Comparison of ENCODE assay signal across 14 cellular contexts in genomic region chr6:107361568-107362270, GRCh38.
DNase-seq lines count a peak whose midpoint lies in the region; ATAC-seq and TF ChIP-seq lines count a peak whose summit lies in the region.
"Had no signal": no experiment of that assay in that cellular context is flagged by ENCODE, and none has a peak within 500 bp of the region (broad histone marks: within the 10 kb centered on the region; RNA-seq: fewer than 3 reads in every experiment).

No MANE protein-coding gene starts in this region.

- TF ChIP-seq CTCF in astrocyte of the cerebellum (IDR thresholded peaks at IDR 0.05; ENCODE audit: low read depth, low read length, missing control alignments): no peak
- no peak for TF ChIP-seq CTCF in MCF 10A (IDR thresholded peaks at IDR 0.05; ENCODE audit: unreplicated experiment)

- ATAC-seq in GM18873 (IDR thresholded peaks at IDR 0.05; ENCODE audit: low FRiP score, unreplicated experiment) (no peak), GM19455 (IDR thresholded peaks at IDR 0.05; ENCODE audit: unreplicated experiment) (no peak)
- no peak for ATAC-seq in effector memory CD8-positive, alpha-beta T cell (replicated peaks)
- ATAC-seq: activated CD4-positive, CD25-positive, alpha-beta regulatory T cell treated with anti-CD3 and anti-CD28 coated beads, Interleukin-2, amount 50 U/mL, for 24 hours had no signal

- in situ Hi-C loops in ACHN (cut with HindIII; ENCODE audit: low pct_ligation_motif_present, low pct_unique_long_range_greater_than_20kb, low sequenced_read_pairs) (no loop called here), astrocyte of the cerebellum (cut with HindIII; ENCODE audit: low sequenced_read_pairs) (no loop called here)

- CTCF ChIA-PET in MCF 10A (lab: Yijun Ruan, JAX): no interaction called here

- POLR2A ChIA-PET in MCF 10A (lab: Yijun Ruan, JAX): no interaction called here

- H3K36me3 Mint-ChIP-seq in effector memory CD8-positive, alpha-beta T cell (ENCODE audit: insufficient read depth): no peaks in the 10 kb centered on the region
- no peaks in the 10 kb centered on the region for H3K36me3 Mint-ChIP-seq in MCF 10A (ENCODE audit: insufficient read depth, unreplicated experiment)

- no peaks in the 10 kb centered on the region for H3K4me1 Mint-ChIP-seq in effector memory CD8-positive, alpha-beta T cell (ENCODE audit: low read depth in 2 of 2)
- H3K4me1 Mint-ChIP-seq in MCF 10A (ENCODE audit: insufficient read depth, unreplicated experiment): no peaks in the 10 kb centered on the region

- intact Hi-C loops in MCF 10A (cut with micrococcal nuclease): no loop called here

- H3K4me3 Mint-ChIP-seq in effector memory CD8-positive, alpha-beta T cell: no peak overlapping the region
- no peak overlapping the region for H3K4me3 Mint-ChIP-seq in MCF 10A (ENCODE audit: unreplicated experiment)
- H3K4me3 Mint-ChIP-seq: type B pancreatic cell had no signal

- no peak overlapping the region for H3K27ac Mint-ChIP-seq in effector memory CD8-positive, alpha-beta T cell
- no peak overlapping the region for H3K27ac Mint-ChIP-seq in MCF 10A (ENCODE audit: low read depth, unreplicated experiment)
- H3K27ac Mint-ChIP-seq: type B pancreatic cell had no signal

- H3K27me3 Mint-ChIP-seq in effector memory CD8-positive, alpha-beta T cell: no peaks in the 10 kb centered on the region
- no peaks in the 10 kb centered on the region for H3K27me3 Mint-ChIP-seq in MCF 10A (ENCODE audit: insufficient read depth, unreplicated experiment)
- H3K27me3 Mint-ChIP-seq: type B pancreatic cell had no signal

- BruUV-seq in MCF 10A (replicated peaks; lab: Mats Ljungman, UMichigan): no TSS peak

- DNase-seq in ACHN (peak; percentile 66), HCEC 1CT (peak; percentile 87), astrocyte of the cerebellum (ENCODE audit: low read depth) (peak; percentile 65), kidney glomerular epithelial cell (lab: John Stamatoyannopoulos, UW) (peak; percentile 24), MCF 10A (ENCODE audit: unreplicated experiment) (no peak)
- DNase-seq in effector memory CD8-positive, alpha-beta T cell: no peak
- DNase-seq: amygdala; NCI-H187; NK-92 treated with Interleukin-12 subunit alpha and Interleukin-12 subunit beta, amount 100 ng/mL, for 24 hours; spleen had no signal

- H3K9me3 Mint-ChIP-seq in effector memory CD8-positive, alpha-beta T cell: peaks cover 5 to 15% of the 10 kb centered on the region in 2 donors
- H3K9me3 Mint-ChIP-seq in MCF 10A (ENCODE audit: unreplicated experiment): no peaks in the 10 kb centered on the region
- H3K9me3 Mint-ChIP-seq: type B pancreatic cell had no signal

- H3K4me3 ChIP-seq in astrocyte of the cerebellum (ENCODE audit: low read depth, low read length): no peak overlapping the region
- H3K4me3 ChIP-seq: spleen had no signal

Comparison
In these comparisons a context has a peak if more than half of its experiments do, and no peak if none do; other contexts are left out.
1. DNase-seq: peak in ACHN (single experiment), HCEC 1CT (single experiment), astrocyte of the cerebellum (single experiment) and kidney glomerular epithelial cell (single experiment); none in effector memory CD8-positive, alpha-beta T cell (0 of 3) and MCF 10A (single experiment).